20 cellular contexts compared by ENCODE assay signal in genomic region chr17:81287741-81288430, GRCh38. TPM values are rescaled to one million over a fixed set of nuclear protein-coding genes. Genes with fewer than 3 reads are reported as not detected.
DNase-seq lines count a peak whose midpoint lies in the region; ATAC-seq and TF ChIP-seq lines count a peak whose summit lies in the region.
"Had no signal": no experiment of that assay in that cellular context is flagged by ENCODE, and none has a peak within 500 bp of the region (broad histone marks: within the 10 kb centered on the region; RNA-seq: fewer than 3 reads in every experiment).

No MANE protein-coding gene starts in this region.

- peak overlapping the region; percentile 94 for H3K27ac Mint-ChIP-seq in dendritic cell treated with granulocyte-macrophage colony-stimulating factor and Interleukin-4, amounts not matched to agents 40 ng/mL and 50 ng/mL, for 4 days

- H3K27ac ChIP-seq in right cardiac atrium (ENCODE audit: low read length) (no peak overlapping the region), SJCRH30 (peak overlapping the region; percentile 78), upper lobe of right lung (peak overlapping the region; percentile 36)
- H3K27ac ChIP-seq: ascending aorta had no signal

- H3K4me3 ChIP-seq in right cardiac atrium (ENCODE audit: low read length) (no peak overlapping the region), SJCRH30 (peak overlapping the region; percentile 25), upper lobe of right lung (no peak overlapping the region)
- H3K4me3 ChIP-seq: ascending aorta, coronary artery, sigmoid colon had no signal

- H3K9me3 Mint-ChIP-seq in dendritic cell treated with granulocyte-macrophage colony-stimulating factor and Interleukin-4, amounts not matched to agents 40 ng/mL and 50 ng/mL, for 4 days: no peaks in the 10 kb centered on the region
- H3K9me3 Mint-ChIP-seq: activated T-cell treated with anti-CD3 and anti-CD28 coated beads, Interleukin-2, amount 50 U/mL, for 4 hours had no signal

- TF ChIP-seq CTCF in upper lobe of right lung (IDR thresholded peaks at IDR 0.05): no peak

- DNase-seq in right cardiac atrium (peak in 2 of 3 donors; percentile 49), left cardiac atrium (no peak), SJCRH30 (peak in 1 of 2 experiments; percentile 53), upper lobe of right lung (no peak), SHP77 (lab: John Stamatoyannopoulos, UW) (no peak)
- DNase-seq: activated CD4-positive, CD25-positive, alpha-beta regulatory T cell; activated T-cell treated with anti-CD3 and anti-CD28 coated beads, Interleukin-2, amount 50 U/mL, for 4 hours; DND-41; erythroblast; midbrain; NCI-H2029; NCI-H524; OCI-M1; sigmoid colon had no signal

- no peak overlapping the region for H3K4me3 Mint-ChIP-seq in dendritic cell treated with granulocyte-macrophage colony-stimulating factor and Interleukin-4, amounts not matched to agents 40 ng/mL and 50 ng/mL, for 4 days
- H3K4me3 Mint-ChIP-seq: activated T-cell treated with anti-CD3 and anti-CD28 coated beads, Interleukin-2, amount 50 U/mL, for 4 hours had no signal

- H3K36me3 ChIP-seq in SJCRH30: 0 out of 2 replicates have a peak, but pooled peaks cover 3% of the 10 kb centered on the region
- H3K36me3 ChIP-seq in upper lobe of right lung: peaks cover 33% of the 10 kb centered on the region

- H3K27me3 ChIP-seq in right cardiac atrium (ENCODE audit: control insufficient read depth, insufficient read depth) (no peaks in the 10 kb centered on the region), SJCRH30 (no peaks in the 10 kb centered on the region), upper lobe of right lung (no peaks in the 10 kb centered on the region)
- H3K27me3 ChIP-seq: ascending aorta, sigmoid colon had no signal

- ATAC-seq in right cardiac atrium (no peak), left cardiac atrium (no peak), upper lobe of right lung (no peak), HG03457 (IDR thresholded peaks at IDR 0.05; ENCODE audit: unreplicated experiment) (no peak), HG03354 (IDR thresholded peaks at IDR 0.05; ENCODE audit: poor library complexity, severe bottlenecking, unreplicated experiment) (no peak)
- ATAC-seq: activated T-cell treated with anti-CD3 and anti-CD28 coated beads, Interleukin-2, amount 50 U/mL, for 4 hours; SK-N-SH treated with all-trans-retinoic acid at 6 μM for 48 hours had no signal

- no peaks in the 10 kb centered on the region for H3K4me1 ChIP-seq in right cardiac atrium (ENCODE audit: control insufficient read depth, insufficient read depth, low read length)
- peaks cover 33% of the 10 kb centered on the region for H3K4me1 ChIP-seq in SJCRH30
- peaks cover 39% of the 10 kb centered on the region for H3K4me1 ChIP-seq in upper lobe of right lung

- no peaks in the 10 kb centered on the region for H3K27me3 Mint-ChIP-seq in dendritic cell treated with granulocyte-macrophage colony-stimulating factor and Interleukin-4, amounts not matched to agents 40 ng/mL and 50 ng/mL, for 4 days

- intact Hi-C loops in right cardiac atrium (cut with DNase I) (no loop called here), left cardiac atrium (cut with DNase I) (no loop called here), upper lobe of right lung (cut with DNase I) (no loop called here)
- intact Hi-C loops in dendritic cell treated with granulocyte-macrophage colony-stimulating factor and Interleukin-4, amounts not matched to agents 40 ng/mL and 50 ng/mL, for 4 days (cut with micrococcal nuclease): no loop called here

- H3K4me1 Mint-ChIP-seq in dendritic cell treated with granulocyte-macrophage colony-stimulating factor and Interleukin-4, amounts not matched to agents 40 ng/mL and 50 ng/mL, for 4 days (ENCODE audit: low read depth): peaks cover 75% of the 10 kb centered on the region

- peaks cover 68% of the 10 kb centered on the region for H3K36me3 Mint-ChIP-seq in dendritic cell treated with granulocyte-macrophage colony-stimulating factor and Interleukin-4, amounts not matched to agents 40 ng/mL and 50 ng/mL, for 4 days (ENCODE audit: low read depth)

- WGBS in right cardiac atrium: 67% methylated on average over 16 of the region's 16 CpGs

- H3K9me3 ChIP-seq in right cardiac atrium (ENCODE audit: control insufficient read depth, low read length) (no peaks in the 10 kb centered on the region), SJCRH30 (replicated peaks) (no peaks in the 10 kb centered on the region), upper lobe of right lung (no peaks in the 10 kb centered on the region)
- H3K9me3 ChIP-seq: ascending aorta, sigmoid colon had no signal

RNA-seq across cellular contexts. Expression of gene SLC38A10, which starts 7.2 kb away (rescaled TPM):
- total RNA-seq in right cardiac atrium: 10 to 100 TPM; 50.8 to 63.9 (median 53.5) TPM
- 61.5 TPM for polyA plus RNA-seq in right cardiac atrium
- total RNA-seq in left cardiac atrium: 10 to 100 TPM; 46.4 to 54.0 TPM
- total RNA-seq in SJCRH30 (2014; rRNA removed; shearing (Covaris generic)): 97.0 and 99.8 TPM in 2 replicates
- total RNA-seq in upper lobe of right lung: 87.3 TPM

RNA-seq across cellular contexts. Expression of gene NDUFAF8, which starts 48.8 kb away (rescaled TPM):
- total RNA-seq in right cardiac atrium (10 to 100 TPM; 51.5 to 75.4 (median 62.5) TPM), left cardiac atrium (10 to 100 TPM; 60.2 to 66.5 TPM), upper lobe of right lung (32.6 TPM)
- polyA plus RNA-seq in right cardiac atrium: 55.0 TPM
- total RNA-seq in SJCRH30 (2014; rRNA removed; shearing (Covaris generic)): 129 and 132 TPM in 2 replicates

RNA-seq across cellular contexts. Expression of gene TEPSIN, which starts 49.0 kb away (rescaled TPM):
- total RNA-seq in right cardiac atrium (10 to 100 TPM; 12.5 to 17.7 (median 14.2) TPM), left cardiac atrium (10 to 100 TPM; 12.7 to 14.0 TPM), upper lobe of right lung (40.2 TPM)
- 12.6 TPM for polyA plus RNA-seq in right cardiac atrium
- 21.5 and 29.3 TPM in 2 replicates for total RNA-seq in SJCRH30 (2014; rRNA removed; shearing (Covaris generic))

Comparison
In these comparisons a context has a peak if more than half of its experiments do, and no peak if none do; other contexts are left out.
1. DNase-seq: peak in right cardiac atrium (2 of 3); none in left cardiac atrium (single experiment), upper lobe of right lung (single experiment) and SHP77 (0 of 2).